ENCODE assay signal across 9 cellular contexts in genomic region chr17:3796110-3796821, GRCh38. TPM values are rescaled to one million over a fixed set of nuclear protein-coding genes. Genes with fewer than 3 reads are reported as not detected.
DNase-seq lines count a peak whose midpoint lies in the region; ATAC-seq and TF ChIP-seq lines count a peak whose summit lies in the region.
"Had no signal": no experiment of that assay in that cellular context is flagged by ENCODE, and none has a peak within 500 bp of the region (broad histone marks: within the 10 kb centered on the region; RNA-seq: fewer than 3 reads in every experiment).

No MANE protein-coding gene starts in this region.

- no peak for TF ChIP-seq EP300 in suprapubic skin (IDR thresholded peaks at IDR 0.05)

- intact Hi-C loops in vagina (cut with DNase I), result no loop called here

- H3K36me3 ChIP-seq in suprapubic skin (no peaks in the 10 kb centered on the region), vagina (no peaks in the 10 kb centered on the region)
- H3K36me3 ChIP-seq: thoracic aorta had no signal

- H3K27me3 ChIP-seq in suprapubic skin, result no peaks in the 10 kb centered on the region
- H3K27me3 ChIP-seq in vagina, result no peaks in the 10 kb centered on the region

- ATAC-seq in GM19372 (IDR thresholded peaks at IDR 0.05; ENCODE audit: low read depth, unreplicated experiment), result peak; percentile 69
- peak; percentile 60 for ATAC-seq in HG03460 (IDR thresholded peaks at IDR 0.05; ENCODE audit: unreplicated experiment)

- H3K27ac ChIP-seq in suprapubic skin (no peak overlapping the region), vagina (no peak overlapping the region)
- H3K27ac ChIP-seq: thoracic aorta had no signal

- TF ChIP-seq POLR2A in suprapubic skin (IDR thresholded peaks at IDR 0.05) (no peak), vagina (IDR thresholded peaks at IDR 0.05) (no peak)

- WGBS in suprapubic skin, result 75% methylated on average over 14 of the region's 17 CpGs

- H3K4me3 ChIP-seq in suprapubic skin (no peak overlapping the region), vagina (no peak overlapping the region)
- H3K4me3 ChIP-seq: thoracic aorta had no signal

- H3K4me1 ChIP-seq in suprapubic skin (no peaks in the 10 kb centered on the region), vagina (peaks cover 12% of the 10 kb centered on the region)

- no peaks in the 10 kb centered on the region for H3K9me3 ChIP-seq in suprapubic skin
- no peaks in the 10 kb centered on the region for H3K9me3 ChIP-seq in vagina
- H3K9me3 ChIP-seq: thoracic aorta had no signal

- TF ChIP-seq CTCF in suprapubic skin (IDR thresholded peaks at IDR 0.05) (no peak), vagina (IDR thresholded peaks at IDR 0.05) (no peak)

- peak; percentile 85 to 87 for DNase-seq in activated T-cell treated with anti-CD3 and anti-CD28 coated beads, Interleukin-2, amount 50 U/mL, for 48 hours
- DNase-seq in stimulated activated CD4-positive, alpha-beta T cell treated with anti-CD3 and anti-CD28 coated beads, Interleukin-15, amount 100 ng/mL, for 24 hours, result peak; percentile 78
- DNase-seq in DMS153 (lab: John Stamatoyannopoulos, UW), result no peak
- no peak for DNase-seq in putamen (ENCODE audit: low spot score)
- no peak for DNase-seq in suprapubic skin (ENCODE audit: low spot score in 2 of 2)
- DNase-seq in vagina (ENCODE audit: extremely low spot score in 2 of 2), result no peak

RNA-seq across cellular contexts. Expression of gene ITGAE, which starts 4.7 kb away (rescaled TPM):
- total RNA-seq in suprapubic skin (10 to 100 TPM; 14.0 to 20.7 (median 14.4) TPM), vagina (30.9 TPM)

RNA-seq across cellular contexts. Expression of gene NCBP3, which starts 49.8 kb away (rescaled TPM):
- total RNA-seq in suprapubic skin (10 to 100 TPM; 15.4 to 41.8 (median 26.1) TPM), vagina (20.6 TPM)

Comparison
In these comparisons a context has a peak if more than half of its experiments do, and no peak if none do; other contexts are left out.
1. DNase-seq: peak in activated T-cell treated with anti-CD3 and anti-CD28 coated beads, Interleukin-2, amount 50 U/mL, for 48 hours (2 of 2) and stimulated activated CD4-positive, alpha-beta T cell treated with anti-CD3 and anti-CD28 coated beads, Interleukin-15, amount 100 ng/mL, for 24 hours (single experiment); none in DMS153 (single experiment), putamen (single experiment), suprapubic skin (0 of 2) and vagina (0 of 2).